In the genomic region with DNA sequence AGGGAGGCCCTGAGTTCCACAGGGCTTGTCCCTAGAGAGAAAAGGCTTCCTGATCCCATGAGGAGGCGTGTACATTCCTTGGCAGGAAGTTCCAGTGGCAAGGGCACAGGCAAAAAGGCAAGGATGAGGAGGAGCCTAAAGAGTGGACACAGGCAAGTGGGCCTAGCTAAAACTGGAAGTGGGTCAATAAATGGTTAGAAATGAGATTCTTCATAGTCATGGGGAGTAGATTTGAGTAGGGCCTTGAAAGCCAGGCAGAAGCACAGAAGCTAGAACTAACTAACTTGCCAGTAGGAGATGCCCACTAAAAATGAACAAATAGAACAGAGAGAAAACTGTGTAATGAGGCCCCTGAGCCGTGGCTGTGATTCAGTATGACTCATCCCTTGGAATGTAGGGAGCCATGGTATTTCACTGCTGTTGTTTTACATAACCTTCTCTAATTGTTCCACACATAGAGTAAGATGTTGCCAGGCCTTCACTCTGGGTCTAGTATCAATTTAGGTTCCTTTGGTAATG, we compare ENCODE assay signal across 9 cellular contexts. TPM values are rescaled to one million over a fixed set of nuclear protein-coding genes. Genes with fewer than 3 reads are reported as not detected.
DNase-seq lines count a peak whose midpoint lies in the region; ATAC-seq and TF ChIP-seq lines count a peak whose summit lies in the region.
"Had no signal": no experiment of that assay in that cellular context is flagged by ENCODE, and none has a peak within 500 bp of the region (broad histone marks: within the 10 kb centered on the region; RNA-seq: fewer than 3 reads in every experiment).

No MANE protein-coding gene starts in this region.

- no peaks in the 10 kb centered on the region for H3K9me3 Mint-ChIP-seq in Caco-2 (ENCODE audit: unreplicated experiment)
- no peaks in the 10 kb centered on the region for H3K9me3 Mint-ChIP-seq in CD8-positive, alpha-beta T cell
- H3K9me3 Mint-ChIP-seq in activated naive CD4-positive, alpha-beta T cell treated with anti-CD3 and anti-CD28 coated beads for 36 hours, result no peaks in the 10 kb centered on the region
- H3K9me3 Mint-ChIP-seq: central memory CD8-positive, alpha-beta T cell had no signal

- no peaks in the 10 kb centered on the region for H3K36me3 ChIP-seq in Caco-2 (ENCODE audit: control insufficient read depth, insufficient read depth, low read length)
- no peaks in the 10 kb centered on the region for H3K36me3 ChIP-seq in Panc1 (ENCODE audit: control insufficient read depth, insufficient read depth, low read length)
- H3K36me3 ChIP-seq in CD8-positive, alpha-beta T cell (ENCODE audit: insufficient read depth, low read length), result no peaks in the 10 kb centered on the region

- H3K4me1 ChIP-seq in Caco-2 (peaks cover 12% of the 10 kb centered on the region), Panc1 (ENCODE audit: control insufficient read depth, insufficient read depth, low read length) (0 out of 2 replicates have a peak, but pooled peaks cover 4% of the 10 kb centered on the region)
- H3K4me1 ChIP-seq in CD8-positive, alpha-beta T cell (ENCODE audit: insufficient read depth, low read length), result no peaks in the 10 kb centered on the region

- CTCF ChIA-PET in Caco-2 (lab: Charles Lee), result interaction anchor here (1.1 kb wide), 1 partner anchor 29 kb away, joined by 3 read pairs; no protein-coding TSS in a partner anchor
- CTCF ChIA-PET in Panc1 (lab: Charles Lee), result interaction anchor here (0.6 kb wide), 1 partner anchor 49 kb away, joined by 3 read pairs; no protein-coding TSS in a partner anchor
- CTCF ChIA-PET in CD8-positive, alpha-beta T cell (lab: Charles Lee), result interaction anchor here (1.0 kb wide), 1 partner anchor 724 kb away, joined by 3 read pairs; no protein-coding TSS in a partner anchor
- CTCF ChIA-PET in activated naive CD4-positive, alpha-beta T cell treated with anti-CD3 and anti-CD28 coated beads for 36 hours (lab: Charles Lee), result no interaction called here

- peaks cover 10% of the 10 kb centered on the region for H3K4me1 Mint-ChIP-seq in Caco-2 (ENCODE audit: low read depth, unreplicated experiment)
- no peaks in the 10 kb centered on the region for H3K4me1 Mint-ChIP-seq in CD8-positive, alpha-beta T cell (ENCODE audit: low read depth)
- no peaks in the 10 kb centered on the region for H3K4me1 Mint-ChIP-seq in activated naive CD4-positive, alpha-beta T cell treated with anti-CD3 and anti-CD28 coated beads for 36 hours (ENCODE audit: low read depth)
- H3K4me1 Mint-ChIP-seq: central memory CD8-positive, alpha-beta T cell had no signal

- no peaks in the 10 kb centered on the region for H3K27me3 Mint-ChIP-seq in Caco-2 (ENCODE audit: insufficient read depth, unreplicated experiment)
- H3K27me3 Mint-ChIP-seq in CD8-positive, alpha-beta T cell (ENCODE audit: low read depth), result no peaks in the 10 kb centered on the region
- H3K27me3 Mint-ChIP-seq in activated naive CD4-positive, alpha-beta T cell treated with anti-CD3 and anti-CD28 coated beads for 36 hours (ENCODE audit: low read depth), result no peaks in the 10 kb centered on the region
- H3K27me3 Mint-ChIP-seq: central memory CD8-positive, alpha-beta T cell had no signal

- in situ Hi-C loops in Panc1 (cut with HindIII; ENCODE audit: low pct_unique_long_range_greater_than_20kb, low sequenced_read_pairs), result no loop called here

- BruUV-seq in Caco-2 (replicated peaks; lab: Mats Ljungman, UMichigan) (no TSS peak), Panc1 (replicated peaks; lab: Mats Ljungman, UMichigan) (no TSS peak)

- H3K27me3 ChIP-seq in Caco-2 (replicated peaks; ENCODE audit: control insufficient read depth, insufficient read depth, low read length) (no peaks in the 10 kb centered on the region), Panc1 (ENCODE audit: control insufficient read depth, insufficient read depth, low read length) (no peaks in the 10 kb centered on the region)
- H3K27me3 ChIP-seq in CD8-positive, alpha-beta T cell (ENCODE audit: insufficient read depth, low read length), result no peaks in the 10 kb centered on the region

- TF ChIP-seq CTCF in Caco-2 (IDR thresholded peaks at IDR 0.05; ENCODE audit: insufficient read depth in 1 of 2, low read depth in 1 of 2, low read length in 1 of 2, severe bottlenecking in 1 of 2, unreplicated experiment in 1 of 2) (no peak), Panc1 (IDR thresholded peaks at IDR 0.05) (no peak)
- no peak for TF ChIP-seq CTCF in CD8-positive, alpha-beta T cell (IDR thresholded peaks at IDR 0.05)

- no peak overlapping the region for H3K27ac ChIP-seq in Panc1 (ENCODE audit: low read length)
- no peak overlapping the region for H3K27ac ChIP-seq in CD8-positive, alpha-beta T cell (ENCODE audit: low read depth, low read length)

- no peaks in the 10 kb centered on the region for H3K36me3 Mint-ChIP-seq in Caco-2 (ENCODE audit: insufficient read depth, unreplicated experiment)
- peaks cover 8% of the 10 kb centered on the region for H3K36me3 Mint-ChIP-seq in CD8-positive, alpha-beta T cell
- no peaks in the 10 kb centered on the region for H3K36me3 Mint-ChIP-seq in activated naive CD4-positive, alpha-beta T cell treated with anti-CD3 and anti-CD28 coated beads for 36 hours (ENCODE audit: low read depth)

- peak in 1 of 2 experiments; percentile 16 for DNase-seq in Caco-2
- peak; percentile 18 for DNase-seq in Panc1 (ENCODE audit: low read depth, low spot score)
- DNase-seq in fibroblast of gingiva (ENCODE audit: low read depth), result peak; percentile 93
- peak; percentile 78 for DNase-seq in non-pigmented ciliary epithelial cell (ENCODE audit: low read depth)
- no peak for DNase-seq in NCI-H1048 (lab: John Stamatoyannopoulos, UW)
- DNase-seq in activated naive CD4-positive, alpha-beta T cell (lab: John Stamatoyannopoulos, UW), result no peak
- DNase-seq in CD8-positive, alpha-beta T cell, result no peak
- DNase-seq in activated naive CD4-positive, alpha-beta T cell treated with anti-CD3 and anti-CD28 coated beads for 36 hours, result no peak

- intact Hi-C loops in Caco-2 (cut with micrococcal nuclease; ENCODE audit: unreplicated experiment), result no loop called here
- intact Hi-C loops in Panc1 (cut with micrococcal nuclease; ENCODE audit: unreplicated experiment), result no loop called here
- intact Hi-C loops in CD8-positive, alpha-beta T cell (cut with DNase I, micrococcal nuclease), result no loop called here
- intact Hi-C loops in activated naive CD4-positive, alpha-beta T cell treated with anti-CD3 and anti-CD28 coated beads for 36 hours (cut with micrococcal nuclease), result no loop called here

- POLR2A ChIA-PET in Caco-2 (lab: Charles Lee), result no interaction called here
- POLR2A ChIA-PET in Panc1 (lab: Charles Lee), result interaction anchor here (0.6 kb wide), 1 partner anchor 70 kb away, joined by 11 read pairs; no protein-coding TSS in a partner anchor
- POLR2A ChIA-PET in CD8-positive, alpha-beta T cell (lab: Charles Lee), result no interaction called here

- no peaks in the 10 kb centered on the region for H3K9me3 ChIP-seq in Caco-2
- no peaks in the 10 kb centered on the region for H3K9me3 ChIP-seq in Panc1 (ENCODE audit: control insufficient read depth, insufficient read depth, low read depth, low read length)
- H3K9me3 ChIP-seq in CD8-positive, alpha-beta T cell (ENCODE audit: low read length), result no peaks in the 10 kb centered on the region

- peak; percentile 94 for ATAC-seq in Panc1
- ATAC-seq in CD8-positive, alpha-beta T cell, result no peak

- H3K4me3 Mint-ChIP-seq in Caco-2 (ENCODE audit: unreplicated experiment), result no peak overlapping the region
- no peak overlapping the region for H3K4me3 Mint-ChIP-seq in CD8-positive, alpha-beta T cell
- H3K4me3 Mint-ChIP-seq in activated naive CD4-positive, alpha-beta T cell treated with anti-CD3 and anti-CD28 coated beads for 36 hours, result no peak overlapping the region
- H3K4me3 Mint-ChIP-seq: central memory CD8-positive, alpha-beta T cell had no signal

- H3K4me3 ChIP-seq in Caco-2 (ENCODE audit: low read depth, low read length) (no peak overlapping the region), Panc1 (ENCODE audit: low read depth in 2 of 2, low read length in 2 of 2) (no peak overlapping the region)
- H3K4me3 ChIP-seq in CD8-positive, alpha-beta T cell (ENCODE audit: low read depth, low read length), result no peak overlapping the region

- H3K27ac Mint-ChIP-seq in Caco-2 (ENCODE audit: unreplicated experiment), result peak overlapping the region; percentile 53
- no peak overlapping the region for H3K27ac Mint-ChIP-seq in CD8-positive, alpha-beta T cell
- H3K27ac Mint-ChIP-seq in activated naive CD4-positive, alpha-beta T cell treated with anti-CD3 and anti-CD28 coated beads for 36 hours, result no peak overlapping the region

RNA-seq across cellular contexts. Expression of a gene that starts 44.7 kb away (rescaled TPM):
- total RNA-seq in Caco-2 (2022), result 94.5 and 102 TPM in 2 replicates
- 69.9 TPM for total RNA-seq in Panc1 (2021; ENCODE audit: unreplicated experiment)
- polyA plus RNA-seq in Panc1 (2012; ENCODE audit: insufficient read length), result 57.3 TPM
- 10 to 100 TPM; 32.2 to 35.0 TPM for total RNA-seq in CD8-positive, alpha-beta T cell
- total RNA-seq in activated naive CD4-positive, alpha-beta T cell treated with anti-CD3 and anti-CD28 coated beads for 36 hours, result 100 to 1,000 TPM in 1 of 2 experiments, 10 to 100 TPM in 1; 91.7 to 108 TPM

RNA-seq across cellular contexts. Expression of a gene that starts 50.7 kb away (rescaled TPM):
- 32.3 and 33.7 TPM in 2 replicates for total RNA-seq in Caco-2 (2022)
- 30.9 TPM for total RNA-seq in Panc1 (2021; ENCODE audit: unreplicated experiment)
- 30.8 TPM for polyA plus RNA-seq in Panc1 (2012; ENCODE audit: insufficient read length)
- 10 to 100 TPM; 29.5 to 29.8 TPM for total RNA-seq in CD8-positive, alpha-beta T cell
- total RNA-seq in activated naive CD4-positive, alpha-beta T cell treated with anti-CD3 and anti-CD28 coated beads for 36 hours, result 10 to 100 TPM; 12.8 to 13.5 TPM

Comparison
In these comparisons a context has a peak if more than half of its experiments do, and no peak if none do; other contexts are left out.
1. DNase-seq: peak in Panc1 (single experiment), fibroblast of gingiva (single experiment) and non-pigmented ciliary epithelial cell (single experiment); none in NCI-H1048 (single experiment), activated naive CD4-positive, alpha-beta T cell (0 of 4), CD8-positive, alpha-beta T cell (0 of 7) and activated naive CD4-positive, alpha-beta T cell treated with anti-CD3 and anti-CD28 coated beads for 36 hours (single experiment).